In the genomic region with DNA sequence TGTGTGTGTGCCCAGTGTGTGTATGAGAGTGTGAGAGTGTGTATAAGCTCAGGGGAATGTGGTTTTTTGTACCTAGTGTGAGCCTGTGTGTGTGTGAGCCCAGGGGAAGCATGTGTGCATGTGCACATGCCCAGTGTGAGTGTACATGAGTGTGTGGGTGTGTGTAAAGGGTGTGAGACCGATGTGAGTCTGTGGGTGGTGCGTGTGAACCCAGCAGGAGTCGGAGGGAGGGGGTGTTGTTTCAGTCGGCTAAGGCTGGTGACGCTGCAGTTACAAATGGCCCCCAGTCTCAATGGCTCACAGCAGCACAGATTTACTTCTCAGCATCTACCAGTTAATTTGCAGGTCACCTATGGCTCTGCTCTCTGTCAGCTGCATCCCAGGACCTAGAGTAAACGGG, we compare ENCODE assay signal across 31 cellular contexts. TPM values are rescaled to one million over a fixed set of nuclear protein-coding genes. Genes with fewer than 3 reads are reported as not detected.
"Had no signal": no experiment of that assay in that cellular context is flagged by ENCODE, and none has a peak within 500 bp of the region (broad histone marks: within the 10 kb centered on the region; RNA-seq: fewer than 3 reads in every experiment).

No MANE protein-coding gene starts in this region.

- DNase-seq: activated CD4-positive, alpha-beta memory T cell treated with anti-CD3 and anti-CD28 coated beads, Interleukin-2, amount 10 ng/mL, durations not matched to agents 7 days and 5 days; activated CD4-positive, alpha-beta T cell treated with anti-CD3 and anti-CD28 coated beads, Interleukin-2, amount 50 U/mL, for 1 hour; activated CD4-positive, CD25-positive, alpha-beta regulatory T cell; activated CD8-positive, alpha-beta memory T cell treated with anti-CD3 and anti-CD28 coated beads, Interleukin-2, amount 50 U/mL, for 4 hours; activated gamma-delta T cell treated with Interleukin-2 at 50 U/mL for 16 hours; activated naive CD4-positive, alpha-beta T cell treated with anti-CD3 and anti-CD28 coated beads, Interleukin-2, amount 50 U/mL, for 16 hours; activated naive CD8-positive, alpha-beta T cell treated with anti-CD3 and anti-CD28 coated beads, Interleukin-2, amount 10 ng/mL, durations not matched to agents 7 days and 5 days; activated T-cell treated with anti-CD3 and anti-CD28 coated beads, Interleukin-2, amount 50 U/mL, for 72 hours; adrenal gland; aorta; MV-4-11; NCI-H1092 treated with DMSO at 0.1 percent for 48 hours; NCI-H1417 treated with DMSO at 0.1 percent for 48 hours; NCI-H2029; NCI-H2107; NCI-H345; NCI-H510A; NCI-H526 treated with DMSO at 0.1 percent for 48 hours; NCI-H82; Peyer's patch; Right ventricle myocardium superior; SJCRH30; SK-N-SH; T-helper 1 cell had no signal

- H3K4me3 Mint-ChIP-seq: activated CD4-positive, alpha-beta memory T cell treated with anti-CD3 and anti-CD28 coated beads, Interleukin-2, amount 10 ng/mL, durations not matched to agents 7 days and 5 days; activated naive CD8-positive, alpha-beta T cell treated with anti-CD3 and anti-CD28 coated beads, Interleukin-2, amount 10 ng/mL, durations not matched to agents 7 days and 5 days; activated T-cell treated with anti-CD3 and anti-CD28 coated beads, Interleukin-2, amount 50 U/mL, for 72 hours; central memory CD8-positive, alpha-beta T cell had no signal

- H3K4me3 ChIP-seq: adrenal gland, Peyer's patch, SJCRH30 had no signal

- ATAC-seq: activated T-cell treated with anti-CD3 and anti-CD28 coated beads, Interleukin-2, amount 50 U/mL, for 72 hours had no signal

- H3K4me1 ChIP-seq: adrenal gland, Peyer's patch had no signal

- H3K4me1 Mint-ChIP-seq: activated CD4-positive, alpha-beta memory T cell treated with anti-CD3 and anti-CD28 coated beads, Interleukin-2, amount 10 ng/mL, durations not matched to agents 7 days and 5 days; activated naive CD8-positive, alpha-beta T cell treated with anti-CD3 and anti-CD28 coated beads, Interleukin-2, amount 10 ng/mL, durations not matched to agents 7 days and 5 days; central memory CD8-positive, alpha-beta T cell had no signal

- H3K36me3 Mint-ChIP-seq: activated naive CD8-positive, alpha-beta T cell treated with anti-CD3 and anti-CD28 coated beads, Interleukin-2, amount 10 ng/mL, durations not matched to agents 7 days and 5 days had no signal

- H3K27ac Mint-ChIP-seq: activated CD4-positive, alpha-beta memory T cell treated with anti-CD3 and anti-CD28 coated beads, Interleukin-2, amount 10 ng/mL, durations not matched to agents 7 days and 5 days; activated naive CD8-positive, alpha-beta T cell treated with anti-CD3 and anti-CD28 coated beads, Interleukin-2, amount 10 ng/mL, durations not matched to agents 7 days and 5 days; activated T-cell treated with anti-CD3 and anti-CD28 coated beads, Interleukin-2, amount 50 U/mL, for 72 hours; activated T-helper 2 cell treated with anti-CD3 and anti-CD28 coated beads, Interferon-gamma antibody, Interleukin-2, Interleukin-4, amounts not matched to agents 10 μg/mL and 5 μg/mL and 100 μg/mL, durations not matched to agents 14 hours and 24 hours and 36 hours had no signal

- H3K27me3 ChIP-seq: Peyer's patch had no signal

- H3K36me3 ChIP-seq: adrenal gland, Peyer's patch, SJCRH30 had no signal

- H3K9me3 Mint-ChIP-seq: activated CD4-positive, alpha-beta memory T cell treated with anti-CD3 and anti-CD28 coated beads, Interleukin-2, amount 10 ng/mL, durations not matched to agents 7 days and 5 days; activated naive CD8-positive, alpha-beta T cell treated with anti-CD3 and anti-CD28 coated beads, Interleukin-2, amount 10 ng/mL, durations not matched to agents 7 days and 5 days; activated T-cell treated with anti-CD3 and anti-CD28 coated beads, Interleukin-2, amount 50 U/mL, for 72 hours; activated T-helper 2 cell treated with anti-CD3 and anti-CD28 coated beads, Interferon-gamma antibody, Interleukin-2, Interleukin-4, amounts not matched to agents 10 μg/mL and 5 μg/mL and 100 μg/mL, durations not matched to agents 14 hours and 24 hours and 36 hours; central memory CD8-positive, alpha-beta T cell had no signal

- H3K27ac ChIP-seq: adrenal gland, KMS-11, Peyer's patch, RWPE1, SJCRH30, VCaP had no signal

- H3K9ac ChIP-seq: KMS-11, SK-N-SH had no signal

- H3K4me2 ChIP-seq: KMS-11, SK-N-SH had no signal

- H3K9me3 ChIP-seq: adrenal gland, Peyer's patch, SJCRH30, SK-N-SH had no signal

RNA-seq across cellular contexts. Expression of gene SLC6A1, which starts 20.2 kb away (rescaled TPM):
- total RNA-seq: activated CD4-positive, alpha-beta memory T cell treated with anti-CD3 and anti-CD28 coated beads, Interleukin-2, amount 10 ng/mL, durations not matched to agents 7 days and 5 days; activated naive CD8-positive, alpha-beta T cell treated with anti-CD3 and anti-CD28 coated beads, Interleukin-2, amount 10 ng/mL, durations not matched to agents 7 days and 5 days; activated T-cell treated with anti-CD3 and anti-CD28 coated beads, Interleukin-2, amount 50 U/mL, for 72 hours; activated T-helper 2 cell treated with anti-CD3 and anti-CD28 coated beads, Interferon-gamma antibody, Interleukin-2, Interleukin-4, amounts not matched to agents 10 μg/mL and 5 μg/mL and 100 μg/mL, durations not matched to agents 14 hours and 24 hours and 36 hours; MCF 10A; SJCRH30; T-helper 2 cell treated with Interferon-gamma antibody and Interleukin-4, amounts not matched to agents 100 ng/mL and 5 ng/mL, for 36 hours had no signal
- polyA plus RNA-seq: SK-N-SH had no signal
